Comparison of ENCODE assay signal across 1 cellular context in the genomic region with DNA sequence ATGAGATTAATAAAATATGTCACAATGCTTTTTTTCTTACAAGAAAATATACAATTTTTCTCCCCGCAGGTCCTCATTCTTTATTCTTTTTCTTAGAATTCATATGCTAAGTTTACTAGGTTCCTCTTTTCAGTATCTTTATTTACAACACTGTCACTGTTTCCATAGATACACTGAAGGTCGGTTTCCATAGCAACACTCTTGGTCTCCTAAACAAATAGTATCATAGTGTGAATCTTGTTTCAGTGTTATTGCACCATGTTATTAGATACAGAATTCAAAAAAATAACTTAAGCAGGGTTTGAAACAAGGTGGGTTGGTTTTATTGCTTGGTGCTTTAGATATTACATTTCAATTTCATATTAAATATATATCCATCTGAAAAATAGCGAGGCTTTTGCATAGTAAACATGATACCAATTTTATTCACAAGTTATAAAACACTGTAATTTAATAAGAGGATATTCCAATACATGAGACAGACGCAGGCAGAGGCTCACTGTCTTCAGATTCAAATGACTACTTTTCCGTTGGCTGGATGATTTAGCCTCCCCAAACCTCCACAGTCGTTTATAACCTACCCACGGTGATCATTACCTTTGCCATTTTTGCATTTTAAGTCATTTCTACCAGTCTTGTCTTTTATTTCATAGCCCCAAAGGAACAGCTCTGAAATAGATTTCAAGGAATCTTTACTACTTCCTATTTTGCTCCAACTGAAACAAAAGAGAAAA.
TF ChIP-seq lines count a peak whose summit lies in the region.

No MANE protein-coding gene starts in this region.

TF ChIP-seq in WTC11, 78 proteins besides CTCF, POLR2A, EP300 and RAD21 (continued from another document):
- TF ChIP-seq, protein P1, sequence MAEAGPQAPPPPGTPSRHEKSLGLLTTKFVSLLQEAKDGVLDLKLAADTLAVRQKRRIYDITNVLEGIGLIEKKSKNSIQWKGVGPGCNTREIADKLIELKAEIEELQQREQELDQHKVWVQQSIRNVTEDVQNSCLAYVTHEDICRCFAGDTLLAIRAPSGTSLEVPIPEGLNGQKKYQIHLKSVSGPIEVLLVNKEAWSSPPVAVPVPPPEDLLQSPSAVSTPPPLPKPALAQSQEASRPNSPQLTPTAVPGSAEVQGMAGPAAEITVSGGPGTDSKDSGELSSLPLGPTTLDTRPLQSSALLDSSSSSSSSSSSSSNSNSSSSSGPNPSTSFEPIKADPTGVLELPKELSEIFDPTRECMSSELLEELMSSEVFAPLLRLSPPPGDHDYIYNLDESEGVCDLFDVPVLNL (CRISPR knock-in tag; IDR thresholded peaks at IDR 0.05; ENCODE audit: borderline replicate concordance, low read depth) = no peak
- TF ChIP-seq MXD4 (CRISPR knock-in tag; IDR thresholded peaks at IDR 0.05; ENCODE audit: borderline replicate concordance) = no peak
- TF ChIP-seq ESRRA (CRISPR knock-in tag; IDR thresholded peaks at IDR 0.05; ENCODE audit: borderline replicate concordance) = no peak
- TF ChIP-seq GRHL2 (CRISPR knock-in tag; IDR thresholded peaks at IDR 0.05; ENCODE audit: insufficient replicate concordance, severe bottlenecking) = no peak
- TF ChIP-seq FOXP1 (CRISPR knock-in tag; IDR thresholded peaks at IDR 0.05; ENCODE audit: borderline replicate concordance) = no peak
- no peak for TF ChIP-seq GABPB1 (CRISPR knock-in tag; IDR thresholded peaks at IDR 0.05)
- no peak for TF ChIP-seq NR3C1 (CRISPR knock-in tag; conservative IDR thresholded peaks at IDR 0.05; ENCODE audit: low read depth)
